Comparison of ENCODE assay signal across 10 cellular contexts in the genomic region with DNA sequence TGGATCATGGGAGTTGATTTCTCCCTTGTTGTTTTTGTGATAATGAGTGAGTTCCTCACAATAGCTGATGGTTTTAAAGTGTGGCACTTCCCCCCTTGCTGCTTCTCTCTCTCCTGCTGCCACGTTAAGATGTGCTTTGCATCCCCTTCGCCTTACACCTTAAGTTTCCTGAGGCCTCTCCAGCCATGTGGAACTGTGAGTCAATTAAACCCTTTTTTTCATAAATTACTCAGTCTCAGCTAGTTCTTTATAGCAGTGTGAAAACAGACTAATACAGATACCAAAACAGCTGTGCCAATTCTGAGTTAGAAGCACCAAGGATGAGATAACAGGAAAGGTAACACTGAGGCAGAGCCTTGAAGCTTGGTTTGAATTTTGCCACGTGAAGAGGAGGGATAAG. TPM values are rescaled to one million over a fixed set of nuclear protein-coding genes. Genes with fewer than 3 reads are reported as not detected.
DNase-seq lines count a peak whose midpoint lies in the region; ATAC-seq and TF ChIP-seq lines count a peak whose summit lies in the region.
"Had no signal": no experiment of that assay in that cellular context is flagged by ENCODE, and none has a peak within 500 bp of the region (broad histone marks: within the 10 kb centered on the region; RNA-seq: fewer than 3 reads in every experiment).

No MANE protein-coding gene starts in this region.

- no peak overlapping the region for H2AFZ ChIP-seq in hepatocyte

- no peak overlapping the region for H3K4me2 ChIP-seq in hepatocyte

- H3K36me3 ChIP-seq in thyroid gland (peaks cover 4 to 5% of the 10 kb centered on the region in 2 donors), hepatocyte (replicated peaks; ENCODE audit: insufficient read depth, low read depth) (no peaks in the 10 kb centered on the region), transverse colon (peaks cover 0 to 9% (median 3%) of the 10 kb centered on the region in 4 donors)

- intact Hi-C loops in thyroid gland (cut with DNase I), result no loop called here
- intact Hi-C loops in transverse colon (cut with DNase I; ENCODE audit: low total_unique reads), result no loop called here

- TF ChIP-seq CTCF in thyroid gland (IDR thresholded peaks at IDR 0.05) (no peak), hepatocyte (IDR thresholded peaks at IDR 0.05; ENCODE audit: poor library complexity) (no peak), transverse colon (IDR thresholded peaks at IDR 0.05) (no peak)

- TF ChIP-seq EP300 in transverse colon (IDR thresholded peaks at IDR 0.05; ENCODE audit: low read depth), result no peak

- no peaks in the 10 kb centered on the region for H3K9me3 ChIP-seq in thyroid gland
- H3K9me3 ChIP-seq in hepatocyte (ENCODE audit: low read depth), result no peaks in the 10 kb centered on the region
- no peaks in the 10 kb centered on the region for H3K9me3 ChIP-seq in transverse colon

- DNase-seq in stimulated activated CD4-positive, alpha-beta T cell treated with anti-CD3 and anti-CD28 coated beads, Interleukin-15, amount 100 ng/mL, for 24 hours, result peak; percentile 8
- DNase-seq in stimulated activated CD4-positive, alpha-beta T cell treated with anti-CD3 and anti-CD28 coated beads, Interleukin-12 subunit alpha, Interleukin-12 subunit beta, amount 100 ng/mL, for 4 hours, result no peak
- DNase-seq in thyroid gland, result no peak
- DNase-seq in NCI-H1105 treated with DMSO at 0.1 percent for 48 hours (lab: John Stamatoyannopoulos, UW), result no peak
- DNase-seq in hepatocyte (ENCODE audit: low spot score), result no peak
- DNase-seq in transverse colon, result no peak
- DNase-seq: hippocampal formation had no signal

- no peak for TF ChIP-seq POLR2A in thyroid gland (IDR thresholded peaks at IDR 0.05)
- no peak for TF ChIP-seq POLR2A in transverse colon (IDR thresholded peaks at IDR 0.05)

- no peaks in the 10 kb centered on the region for H3K27me3 ChIP-seq in thyroid gland
- no peaks in the 10 kb centered on the region for H3K27me3 ChIP-seq in hepatocyte
- no peaks in the 10 kb centered on the region for H3K27me3 ChIP-seq in transverse colon

- H3K4me1 ChIP-seq in thyroid gland, result peaks cover 35 to 51% of the 10 kb centered on the region in 2 donors
- no peaks in the 10 kb centered on the region for H3K4me1 ChIP-seq in hepatocyte (ENCODE audit: insufficient read depth)
- no peaks in the 10 kb centered on the region for H3K4me1 ChIP-seq in transverse colon

- no peaks in the 10 kb centered on the region for H3K9me2 ChIP-seq in hepatocyte (replicated peaks; ENCODE audit: insufficient read depth)

- no peak overlapping the region for H3K4me3 ChIP-seq in thyroid gland (replicated peaks in 1 of 3)
- no peak overlapping the region for H3K4me3 ChIP-seq in hepatocyte
- no peak overlapping the region for H3K4me3 ChIP-seq in transverse colon

- ATAC-seq in GM21825 (IDR thresholded peaks at IDR 0.05; ENCODE audit: unreplicated experiment) (peak; percentile 59), HG03575 (IDR thresholded peaks at IDR 0.05; ENCODE audit: extremely low read depth, insufficient number of reproducible peaks, low FRiP score, unreplicated experiment) (peak; percentile 61)
- ATAC-seq: Right ventricle myocardium inferior had no signal

- 54% methylated on average over 3 of the region's 3 CpGs for WGBS in thyroid gland, 2 donors
- 83% methylated on average over 3 of the region's 3 CpGs for WGBS in hepatocyte (ENCODE audit: low lambda C conversion rate, missing lambda C conversion rate)
- WGBS in transverse colon (ENCODE audit: low coverage in 1 of 2), 2 donors, result 83 to 85% methylated on average over 3 of the region's 3 CpGs

- in situ Hi-C loops in transverse colon (cut with MboI; ENCODE audit: low pct_ligation_motif_present in 1 of 4, low pct_unique_long_range_greater_than_20kb in 1 of 4, low sequenced_read_pairs in 3 of 4), result no loop called here

- peak overlapping the region in 2 of 3 donors; percentile 31 to 43 for H3K27ac ChIP-seq in thyroid gland
- no peak overlapping the region for H3K27ac ChIP-seq in hepatocyte
- H3K27ac ChIP-seq in transverse colon, result no peak overlapping the region

- peaks cover 10% of the 10 kb centered on the region for H3K79me2 ChIP-seq in hepatocyte

- no peaks in the 10 kb centered on the region for H4K20me1 ChIP-seq in hepatocyte (ENCODE audit: insufficient read depth, poor library complexity, severe bottlenecking)

RNA-seq across cellular contexts. Expression of a gene that starts 44.7 kb away (rescaled TPM):
- total RNA-seq in thyroid gland, result 100 to 1,000 TPM; 107 to 198 (median 116) TPM
- total RNA-seq in hepatocyte, result 24.5 and 34.4 TPM in 2 replicates
- polyA plus RNA-seq in hepatocyte, result 20.3 and 29.4 TPM in 2 replicates
- 10 to 100 TPM; 32.8 to 58.0 (median 41.4) TPM for total RNA-seq in transverse colon

Comparison
In these comparisons a context has a peak if more than half of its experiments do, and no peak if none do; other contexts are left out.
1. H3K27ac ChIP-seq: peak in thyroid gland (2 of 3); none in hepatocyte (single experiment) and transverse colon (0 of 4).